8 cellular contexts compared by ENCODE assay signal in genomic region chr12:11553871-11554533, GRCh38.
DNase-seq lines count a peak whose midpoint lies in the region; ATAC-seq and TF ChIP-seq lines count a peak whose summit lies in the region.

No MANE protein-coding gene starts in this region.

- DNase-seq in cardiac muscle cell (ENCODE audit: low read depth in 1 of 2, low spot score in 1 of 2): peak; percentile 70 to 75
- DNase-seq in right atrium auricular region (ENCODE audit: low spot score): no peak
- peak; percentile 8 for DNase-seq in NCI-H187 treated with DMSO at 0.1 percent for 48 hours (lab: John Stamatoyannopoulos, UW)
- peak in 4 of 5 donors; percentile 15 to 78 (median 35) for DNase-seq in T-helper 1 cell
- DNase-seq in cerebellar cortex (ENCODE audit: low spot score): peak; percentile 65
- DNase-seq in left kidney (ENCODE audit: low read depth, low spot score): peak; percentile 76
- DNase-seq in stimulated activated naive CD8-positive, alpha-beta T cell treated with anti-CD3 and anti-CD28 coated beads, Interleukin-15, amount 100 ng/mL, for 72 hours: peak; percentile 31 to 56

- H3K36me3 ChIP-seq in cardiac muscle cell (no peaks in the 10 kb centered on the region), right atrium auricular region (no peaks in the 10 kb centered on the region)

- H3K4me1 ChIP-seq in cardiac muscle cell (ENCODE audit: low read depth) (no peaks in the 10 kb centered on the region), right atrium auricular region (no peaks in the 10 kb centered on the region)

- H3K27ac ChIP-seq in cardiac muscle cell: no peak overlapping the region
- H3K27ac ChIP-seq in right atrium auricular region: no peak overlapping the region

- H3K9me3 ChIP-seq in cardiac muscle cell (ENCODE audit: low read depth) (no peaks in the 10 kb centered on the region), right atrium auricular region (no peaks in the 10 kb centered on the region)

- peak overlapping the region in 1 of 2 donors; percentile 19 for H3K4me3 Mint-ChIP-seq in stimulated activated naive CD8-positive, alpha-beta T cell treated with anti-CD3 and anti-CD28 coated beads, Interleukin-15, amount 100 ng/mL, for 72 hours

- no peaks in the 10 kb centered on the region for H3K9me3 Mint-ChIP-seq in stimulated activated naive CD8-positive, alpha-beta T cell treated with anti-CD3 and anti-CD28 coated beads, Interleukin-15, amount 100 ng/mL, for 72 hours

- peaks cover 24% of the 10 kb centered on the region for H3K4me1 Mint-ChIP-seq in stimulated activated naive CD8-positive, alpha-beta T cell treated with anti-CD3 and anti-CD28 coated beads, Interleukin-15, amount 100 ng/mL, for 72 hours

- no peaks in the 10 kb centered on the region for H3K27me3 ChIP-seq in cardiac muscle cell
- H3K27me3 ChIP-seq in right atrium auricular region: no peaks in the 10 kb centered on the region

- TF ChIP-seq CTCF in cardiac muscle cell (IDR thresholded peaks at IDR 0.05; ENCODE audit: low read depth, low read length): peak; percentile 68
- peak in 1 of 2 donors; percentile 64 for TF ChIP-seq CTCF in right atrium auricular region (IDR thresholded peaks at IDR 0.05)

- no peaks in the 10 kb centered on the region for H3K27me3 Mint-ChIP-seq in stimulated activated naive CD8-positive, alpha-beta T cell treated with anti-CD3 and anti-CD28 coated beads, Interleukin-15, amount 100 ng/mL, for 72 hours

- ATAC-seq in HG02588 (IDR thresholded peaks at IDR 0.05; ENCODE audit: unreplicated experiment): peak; percentile 76
- peak; percentile 76 for ATAC-seq in stimulated activated naive CD8-positive, alpha-beta T cell treated with anti-CD3 and anti-CD28 coated beads, Interleukin-15, amount 100 ng/mL, for 72 hours

- H3K4me3 ChIP-seq in cardiac muscle cell (no peak overlapping the region), right atrium auricular region (no peak overlapping the region)

- H3K27ac Mint-ChIP-seq in stimulated activated naive CD8-positive, alpha-beta T cell treated with anti-CD3 and anti-CD28 coated beads, Interleukin-15, amount 100 ng/mL, for 72 hours: no peak overlapping the region
